Comparison of ENCODE assay signal across 19 cellular contexts in the genomic region with DNA sequence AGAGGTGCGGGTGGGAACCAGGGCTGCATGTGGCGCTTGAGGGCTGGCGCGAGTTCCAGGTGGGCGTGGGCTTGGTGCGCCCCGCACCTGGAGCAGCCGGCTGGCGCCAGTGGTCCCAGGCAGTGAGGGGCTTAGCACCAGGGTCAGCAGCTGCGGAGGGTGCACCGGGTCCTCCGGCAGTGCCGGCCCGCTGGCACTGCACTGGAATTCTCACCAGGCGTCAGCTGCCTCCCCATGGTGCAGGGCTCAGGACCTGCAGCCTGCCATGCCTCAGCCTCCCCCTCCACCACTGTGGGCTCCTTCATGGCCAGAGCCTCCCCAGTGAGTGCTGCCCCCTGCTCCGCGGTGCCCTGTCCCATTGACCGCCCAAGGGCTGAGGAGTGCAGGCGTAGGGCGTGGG.
DNase-seq lines count a peak whose midpoint lies in the region; ATAC-seq and TF ChIP-seq lines count a peak whose summit lies in the region.
"Had no signal": no experiment of that assay in that cellular context is flagged by ENCODE, and none has a peak within 500 bp of the region (broad histone marks: within the 10 kb centered on the region; RNA-seq: fewer than 3 reads in every experiment).

No MANE protein-coding gene starts in this region.

- H3K4me1 ChIP-seq in right atrium auricular region (no peaks in the 10 kb centered on the region), neuronal stem cell (ENCODE audit: control insufficient read depth in 2 of 2, insufficient read depth in 1 of 2, low read depth in 1 of 2, low read length in 2 of 2) (no peaks in the 10 kb centered on the region)

- H3K36me3 Mint-ChIP-seq in stimulated activated memory B cell treated with anti-CD40 and anti-IgM and Interleukin-4, amounts not matched to agents 10 μg/mL and 1 μg/mL and 100 μg/mL, for 72 hours, result no peaks in the 10 kb centered on the region
- H3K36me3 Mint-ChIP-seq: CD14-positive monocyte; CD4-positive, alpha-beta memory T cell had no signal

- intact Hi-C loops in Right ventricle myocardium inferior (cut with DNase I), result no loop called here

- no peak for ATAC-seq in Right ventricle myocardium inferior
- ATAC-seq in stimulated activated memory B cell treated with anti-CD40 and anti-IgM and Interleukin-4, amounts not matched to agents 10 μg/mL and 1 μg/mL and 100 μg/mL, for 72 hours, result peak; percentile 16
- ATAC-seq in GM21528 (IDR thresholded peaks at IDR 0.05; ENCODE audit: low FRiP score, unreplicated experiment), result no peak
- ATAC-seq: HCT116 had no signal

- H2AK5ac ChIP-seq in neuronal stem cell (ENCODE audit: low read depth, low read length), result no peak overlapping the region

- no peak overlapping the region for H2BK15ac ChIP-seq in neuronal stem cell (ENCODE audit: low read length)

- H3K4me3 ChIP-seq in right atrium auricular region, result no peak overlapping the region
- H3K4me3 ChIP-seq in neuronal stem cell (ENCODE audit: low read length in 2 of 2), result no peak overlapping the region
- no peak overlapping the region for H3K4me3 ChIP-seq in WERI-Rb-1 (ENCODE audit: low read depth, low read length)
- H3K4me3 ChIP-seq: BLaER1 had no signal

- no peak overlapping the region for H3K14ac ChIP-seq in neuronal stem cell (ENCODE audit: low read length)

- no peak overlapping the region for H4K8ac ChIP-seq in neuronal stem cell (ENCODE audit: low read depth, low read length)

- H3K4me1 Mint-ChIP-seq in stimulated activated memory B cell treated with anti-CD40 and anti-IgM and Interleukin-4, amounts not matched to agents 10 μg/mL and 1 μg/mL and 100 μg/mL, for 72 hours, result no peaks in the 10 kb centered on the region
- H3K4me1 Mint-ChIP-seq: CD14-positive monocyte; CD4-positive, alpha-beta memory T cell had no signal

- H3K27ac ChIP-seq in right atrium auricular region (no peak overlapping the region), neuronal stem cell (replicated peaks; ENCODE audit: low read length) (no peak overlapping the region), WERI-Rb-1 (no peak overlapping the region)
- H3K27ac ChIP-seq: BLaER1 had no signal

- H3K79me1 ChIP-seq in neuronal stem cell (ENCODE audit: low read depth, low read length), result no peaks in the 10 kb centered on the region

- no peak overlapping the region for H3K4me3 Mint-ChIP-seq in stimulated activated memory B cell treated with anti-CD40 and anti-IgM and Interleukin-4, amounts not matched to agents 10 μg/mL and 1 μg/mL and 100 μg/mL, for 72 hours
- H3K4me3 Mint-ChIP-seq: CD14-positive monocyte; CD4-positive, alpha-beta memory T cell; HFFc6 had no signal

- TF ChIP-seq CTCF in right atrium auricular region (IDR thresholded peaks at IDR 0.05) (no peak), WERI-Rb-1 (IDR thresholded peaks at IDR 0.05; ENCODE audit: low read depth, low read length) (no peak)

- H2AFZ ChIP-seq in neuronal stem cell (ENCODE audit: low read length), result no peak overlapping the region

- peak; percentile 49 for DNase-seq in Right ventricle myocardium inferior (ENCODE audit: missing footprints)
- DNase-seq in right atrium auricular region (ENCODE audit: low spot score), result no peak
- DNase-seq in islet precursor cell, result peak; percentile 41
- no peak for DNase-seq in neuronal stem cell (ENCODE audit: low spot score)
- DNase-seq in NCI-H510A treated with DMSO at 0.1 percent for 48 hours (lab: John Stamatoyannopoulos, UW), result no peak
- DNase-seq in WERI-Rb-1, result no peak
- DNase-seq: 8988T; CD4-positive, alpha-beta memory T cell; DMS153; DMS79; GDM1; GOT3; H7; HFFc6 had no signal

- peak overlapping the region; percentile 21 for H3K9ac ChIP-seq in neuronal stem cell (ENCODE audit: low read depth, low read length, poor library complexity)
- H3K9ac ChIP-seq: BLaER1 had no signal

- no peak overlapping the region for H2BK12ac ChIP-seq in neuronal stem cell (ENCODE audit: low read length)

- no peak overlapping the region for H3K18ac ChIP-seq in neuronal stem cell (ENCODE audit: low read length)

- H3K27me3 Mint-ChIP-seq in stimulated activated memory B cell treated with anti-CD40 and anti-IgM and Interleukin-4, amounts not matched to agents 10 μg/mL and 1 μg/mL and 100 μg/mL, for 72 hours, result no peaks in the 10 kb centered on the region
- H3K27me3 Mint-ChIP-seq: CD4-positive, alpha-beta memory T cell had no signal

- no peak overlapping the region for H3K23ac ChIP-seq in neuronal stem cell (ENCODE audit: low read depth, low read length, poor library complexity)

- H3K4ac ChIP-seq in neuronal stem cell (ENCODE audit: low read length), result no peak overlapping the region

- H3K36me3 ChIP-seq in right atrium auricular region (no peaks in the 10 kb centered on the region), neuronal stem cell (replicated peaks in 1 of 2; ENCODE audit: control insufficient read depth in 2 of 2, insufficient read depth in 2 of 2, low read length in 2 of 2) (no peaks in the 10 kb centered on the region), WERI-Rb-1 (no peaks in the 10 kb centered on the region)
- H3K36me3 ChIP-seq: BLaER1 had no signal

- peaks cover 11% of the 10 kb centered on the region for H3K9me3 Mint-ChIP-seq in stimulated activated memory B cell treated with anti-CD40 and anti-IgM and Interleukin-4, amounts not matched to agents 10 μg/mL and 1 μg/mL and 100 μg/mL, for 72 hours

- no peak overlapping the region for H3K27ac Mint-ChIP-seq in stimulated activated memory B cell treated with anti-CD40 and anti-IgM and Interleukin-4, amounts not matched to agents 10 μg/mL and 1 μg/mL and 100 μg/mL, for 72 hours
- H3K27ac Mint-ChIP-seq: CD14-positive monocyte; CD4-positive, alpha-beta memory T cell; HFFc6 had no signal

- H3K27me3 ChIP-seq in right atrium auricular region (no peaks in the 10 kb centered on the region), neuronal stem cell (ENCODE audit: control insufficient read depth in 3 of 3, insufficient read depth in 3 of 3, low read depth in 1 of 3, low read length in 3 of 3) (no peaks in the 10 kb centered on the region), WERI-Rb-1 (ENCODE audit: insufficient read depth, low read depth, severe bottlenecking) (no peaks in the 10 kb centered on the region)
- H3K27me3 ChIP-seq: BLaER1 had no signal

- H4K91ac ChIP-seq in neuronal stem cell (ENCODE audit: low read depth, low read length, poor library complexity), result no peak overlapping the region

- no CpG with 5 or more reads among the region's 20 CpGs for WGBS in neuronal stem cell (ENCODE audit: extremely low coverage in 2 of 2, insufficient read length in 2 of 2, insufficient replicate concordance in 1 of 2), 2 donors

- H2BK5ac ChIP-seq in neuronal stem cell (ENCODE audit: low read length), result no peak overlapping the region

- H3K9me3 ChIP-seq in right atrium auricular region (peaks cover 0 to 16% of the 10 kb centered on the region in 2 donors), neuronal stem cell (replicated peaks in 1 of 2; ENCODE audit: control insufficient read depth in 2 of 2, insufficient read depth in 1 of 2, low read depth in 1 of 2, low read length in 2 of 2) (no peaks in the 10 kb centered on the region), WERI-Rb-1 (ENCODE audit: severe bottlenecking) (peaks cover 5% of the 10 kb centered on the region)

- no peak overlapping the region for H2BK120ac ChIP-seq in neuronal stem cell (ENCODE audit: low read depth, low read length)

- no peak overlapping the region for H3K4me2 ChIP-seq in neuronal stem cell (ENCODE audit: insufficient read depth, low read length, poor library complexity, severe bottlenecking)
- H3K4me2 ChIP-seq: BLaER1 had no signal

Comparison
In these comparisons a context has a peak if more than half of its experiments do, and no peak if none do; other contexts are left out.
1. DNase-seq: peak in Right ventricle myocardium inferior (single experiment) and islet precursor cell (single experiment); none in right atrium auricular region (single experiment), neuronal stem cell (single experiment), NCI-H510A treated with DMSO at 0.1 percent for 48 hours (single experiment) and WERI-Rb-1 (single experiment).